Comparison of ENCODE assay signal across 17 cellular contexts in genomic region chr22:44340271-44341239, GRCh38.
A peak's percentile ranks its signal among the peaks of the same experiment; 100 is the strongest.
DNase-seq lines count a peak whose midpoint lies in the region; ATAC-seq lines count a peak whose summit lies in the region.
"Had no signal": no experiment of that assay in that cellular context is flagged by ENCODE, and none has a peak within 500 bp of the region (broad histone marks: within the 10 kb centered on the region; RNA-seq: fewer than 3 reads in every experiment).

No MANE protein-coding gene starts in this region.

- DNase-seq in DMS153 (lab: John Stamatoyannopoulos, UW) (peak; percentile 58), DMS153 treated with DMSO at 0.1 percent for 48 hours (lab: John Stamatoyannopoulos, UW; ENCODE audit: unreplicated experiment) (no peak), NCI-H1105 (lab: John Stamatoyannopoulos, UW) (peak; percentile 8), NCI-H524 (lab: John Stamatoyannopoulos, UW) (peak; percentile 66 to 85), glomerular visceral epithelial cell (ENCODE audit: extremely low spot score) (peak; percentile 44), 8988T (no peak)
- DNase-seq: activated CD4-positive, CD25-positive, alpha-beta regulatory T cell; activated CD8-positive, alpha-beta memory T cell treated with anti-CD3 and anti-CD28 coated beads for 24 hours; activated T-cell treated with anti-CD3 and anti-CD28 coated beads, Interleukin-2, amount 50 U/mL, for 48 hours; heart right ventricle; KBM-7; left ventricle myocardium superior; mucosa of descending colon; Peyer's patch; spleen had no signal

- ATAC-seq in HG03457 (IDR thresholded peaks at IDR 0.05; ENCODE audit: unreplicated experiment) (no peak), HG03280 (IDR thresholded peaks at IDR 0.05; ENCODE audit: unreplicated experiment) (no peak)
- ATAC-seq: mucosa of descending colon had no signal

Comparison
In these comparisons a context has a peak if more than half of its experiments do, and no peak if none do; other contexts are left out.
1. DNase-seq: peak in DMS153 (single experiment), NCI-H1105 (single experiment), NCI-H524 (2 of 2) and glomerular visceral epithelial cell (single experiment); none in DMS153 treated with DMSO at 0.1 percent for 48 hours (single experiment) and 8988T (single experiment).